8 cellular contexts compared by ENCODE assay signal in the genomic region with DNA sequence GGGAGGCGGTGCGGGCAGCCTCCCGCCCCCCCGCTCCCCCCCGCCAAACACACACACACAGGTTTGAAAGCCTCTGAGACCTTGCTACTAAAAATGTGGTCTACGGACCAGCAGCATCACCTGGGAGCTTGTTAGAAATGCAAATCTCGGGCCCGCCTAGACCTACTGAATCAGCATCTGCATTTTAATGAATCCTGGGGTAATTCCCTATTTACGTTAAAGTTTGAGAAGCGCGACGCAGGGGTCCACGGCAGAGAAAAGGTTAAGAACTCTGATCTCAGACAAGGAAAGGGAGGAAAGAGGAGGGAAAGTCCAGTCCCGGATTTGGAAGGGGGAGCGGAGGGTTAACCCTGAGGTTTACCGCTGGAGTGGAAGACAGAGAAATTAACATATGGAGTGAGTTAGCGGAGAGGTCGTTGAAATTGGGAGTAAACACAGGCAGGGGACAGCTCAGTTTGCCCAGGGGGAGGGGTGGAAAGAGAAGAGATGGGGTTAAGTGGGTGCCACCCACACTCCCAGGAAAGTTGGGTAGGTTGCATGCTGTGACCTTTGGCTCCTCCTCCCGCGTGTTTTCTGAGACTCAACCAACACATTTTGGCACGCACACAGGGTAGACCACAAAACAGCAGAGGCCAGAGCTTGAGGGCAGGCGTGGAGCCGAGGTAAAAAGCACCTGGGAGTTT.
A peak's percentile ranks its signal among the peaks of the same experiment; 100 is the strongest.
DNase-seq lines count a peak whose midpoint lies in the region; ATAC-seq and TF ChIP-seq lines count a peak whose summit lies in the region.

No MANE protein-coding gene starts in this region.

- ATAC-seq in activated naive CD8-positive, alpha-beta T cell treated with anti-CD3 and anti-CD28 coated beads, Interleukin-2, amount 10 ng/mL, durations not matched to agents 7 days and 5 days (ENCODE audit: low read depth) = no peak
- ATAC-seq in natural killer cell = peak in 2 of 3 donors; percentile 15 to 35

- no peak overlapping the region for H3K9ac ChIP-seq in Karpas-422 (ENCODE audit: low read length)

- H3K9me2 ChIP-seq in Karpas-422 (replicated peaks; ENCODE audit: insufficient read depth, low read length) = no peaks in the 10 kb centered on the region

- H3K4me3 Mint-ChIP-seq in activated naive CD8-positive, alpha-beta T cell treated with anti-CD3 and anti-CD28 coated beads, Interleukin-2, amount 10 ng/mL, durations not matched to agents 7 days and 5 days = peak overlapping the region; percentile 88
- no peak overlapping the region for H3K4me3 Mint-ChIP-seq in natural killer cell

- H3K4me2 ChIP-seq in Karpas-422 (ENCODE audit: low read depth, low read length, poor library complexity, severe bottlenecking) = no peak overlapping the region

- H3K9me3 ChIP-seq in left ventricle myocardium inferior (replicated peaks) (no peaks in the 10 kb centered on the region), Karpas-422 (ENCODE audit: low read length) (no peaks in the 10 kb centered on the region)

- TF ChIP-seq CTCF in left ventricle myocardium inferior (IDR thresholded peaks at IDR 0.05; ENCODE audit: borderline replicate concordance) (no peak), natural killer cell (IDR thresholded peaks at IDR 0.05) (no peak)

- H3K4me1 Mint-ChIP-seq in activated naive CD8-positive, alpha-beta T cell treated with anti-CD3 and anti-CD28 coated beads, Interleukin-2, amount 10 ng/mL, durations not matched to agents 7 days and 5 days = peaks cover 11% of the 10 kb centered on the region
- H3K4me1 Mint-ChIP-seq in natural killer cell = peaks cover 9 to 12% of the 10 kb centered on the region in 2 donors

- H3K27me3 Mint-ChIP-seq in activated naive CD8-positive, alpha-beta T cell treated with anti-CD3 and anti-CD28 coated beads, Interleukin-2, amount 10 ng/mL, durations not matched to agents 7 days and 5 days = peaks cover 7% of the 10 kb centered on the region
- H3K27me3 Mint-ChIP-seq in natural killer cell (ENCODE audit: low read depth in 2 of 2) = peaks cover 34 to 62% of the 10 kb centered on the region in 2 donors

- no peak overlapping the region for H3K27ac ChIP-seq in left ventricle myocardium inferior (replicated peaks)
- H3K27ac ChIP-seq in Karpas-422 (ENCODE audit: low read length) = no peak overlapping the region

- intact Hi-C loops in left ventricle myocardium inferior (cut with micrococcal nuclease) = no loop called here
- intact Hi-C loops in cardiac septum (cut with DNase I) = no loop called here
- intact Hi-C loops in natural killer cell (cut with micrococcal nuclease) = no loop called here

- H3K36me3 ChIP-seq in left ventricle myocardium inferior (no peaks in the 10 kb centered on the region), Karpas-422 (ENCODE audit: insufficient read depth, low read length) (no peaks in the 10 kb centered on the region)

- H3K79me2 ChIP-seq in Karpas-422 (ENCODE audit: low read length) = no peaks in the 10 kb centered on the region

- DNase-seq in left ventricle myocardium inferior (no peak), cardiac septum (ENCODE audit: low spot score) (no peak), NCI-H526 (lab: John Stamatoyannopoulos, UW) (peak; percentile 98), natural killer cell (no peak), Karpas-422 (no peak), SHP77 (lab: John Stamatoyannopoulos, UW) (no peak)
- DNase-seq in activated naive CD8-positive, alpha-beta T cell treated with anti-CD3 and anti-CD28 coated beads, Interleukin-2, amount 10 ng/mL, durations not matched to agents 7 days and 5 days = no peak
- no peak for DNase-seq in NK-92 treated with Interleukin-12 subunit alpha and Interleukin-12 subunit beta, amount 100 ng/mL, for 24 hours (lab: John Stamatoyannopoulos, UW)

- H3K36me3 Mint-ChIP-seq in activated naive CD8-positive, alpha-beta T cell treated with anti-CD3 and anti-CD28 coated beads, Interleukin-2, amount 10 ng/mL, durations not matched to agents 7 days and 5 days = no peaks in the 10 kb centered on the region
- H3K36me3 Mint-ChIP-seq in natural killer cell = no peaks in the 10 kb centered on the region

- H3K9me3 Mint-ChIP-seq in activated naive CD8-positive, alpha-beta T cell treated with anti-CD3 and anti-CD28 coated beads, Interleukin-2, amount 10 ng/mL, durations not matched to agents 7 days and 5 days = peaks cover 1% of the 10 kb centered on the region
- H3K9me3 Mint-ChIP-seq in natural killer cell = no peaks in the 10 kb centered on the region

- H3K27me3 ChIP-seq in left ventricle myocardium inferior (ENCODE audit: low read depth) (no peaks in the 10 kb centered on the region), Karpas-422 (ENCODE audit: low read length) (no peaks in the 10 kb centered on the region)

- POLR2A ChIA-PET in activated naive CD8-positive, alpha-beta T cell treated with anti-CD3 and anti-CD28 coated beads, Interleukin-2, amount 10 ng/mL, durations not matched to agents 7 days and 5 days (lab: Charles Lee) = no interaction called here

- no peak overlapping the region for H2AFZ ChIP-seq in Karpas-422 (ENCODE audit: low read length)

- H3K4me3 ChIP-seq in left ventricle myocardium inferior (peak overlapping the region; percentile 54), Karpas-422 (ENCODE audit: low read length) (no peak overlapping the region)

- no peaks in the 10 kb centered on the region for H4K20me1 ChIP-seq in Karpas-422 (ENCODE audit: insufficient read depth, low read depth, low read length)

- peaks cover 12% of the 10 kb centered on the region for H3K4me1 ChIP-seq in left ventricle myocardium inferior
- H3K4me1 ChIP-seq in Karpas-422 (ENCODE audit: low read length) = no peaks in the 10 kb centered on the region

- peak overlapping the region; percentile 70 for H3K27ac Mint-ChIP-seq in activated naive CD8-positive, alpha-beta T cell treated with anti-CD3 and anti-CD28 coated beads, Interleukin-2, amount 10 ng/mL, durations not matched to agents 7 days and 5 days
- H3K27ac Mint-ChIP-seq in natural killer cell = no peak overlapping the region

Comparison
In these comparisons a context has a peak if more than half of its experiments do, and no peak if none do; other contexts are left out.
1. DNase-seq: peak in NCI-H526 (2 of 2); none in left ventricle myocardium inferior (single experiment), cardiac septum (single experiment), activated naive CD8-positive, alpha-beta T cell treated with anti-CD3 and anti-CD28 coated beads, Interleukin-2, amount 10 ng/mL, durations not matched to agents 7 days and 5 days (single experiment), natural killer cell (single experiment), Karpas-422 (single experiment), SHP77 (0 of 2) and NK-92 treated with Interleukin-12 subunit alpha and Interleukin-12 subunit beta, amount 100 ng/mL, for 24 hours (single experiment).